ENCODE assay signal across 18 cellular contexts in the genomic region with DNA sequence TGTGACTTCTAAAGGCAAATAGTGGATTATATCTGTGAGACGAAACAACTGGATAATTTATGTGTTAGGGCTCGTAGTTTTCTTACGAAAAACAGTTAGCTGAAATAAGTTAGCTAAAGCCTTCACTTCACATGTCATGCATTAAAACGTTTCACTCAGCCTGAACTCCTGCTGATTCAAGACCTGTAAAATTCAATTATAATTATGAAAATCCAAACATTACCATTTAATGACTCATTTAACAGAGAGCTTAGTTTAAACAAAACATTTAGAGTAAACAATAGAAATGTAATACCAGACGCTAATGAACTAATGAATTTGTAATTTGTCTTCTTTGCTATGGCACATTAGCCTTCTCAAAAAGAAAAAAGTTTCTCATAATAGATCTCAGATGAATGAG.
DNase-seq lines count a peak whose midpoint lies in the region; ATAC-seq, FAIRE-seq and TF ChIP-seq lines count a peak whose summit lies in the region.
"Had no signal": no experiment of that assay in that cellular context is flagged by ENCODE, and none has a peak within 500 bp of the region (broad histone marks: within the 10 kb centered on the region; RNA-seq: fewer than 3 reads in every experiment).

No MANE protein-coding gene starts in this region.

- POLR2A ChIA-PET in HEK293 (lab: Yijun Ruan, JAX), result no interaction called here

- no peak for TF ChIP-seq CTCF in HEK293 (tag by site-specific recombination; IDR thresholded peaks at IDR 0.05)

- H3K4me3 ChIP-seq in HEK293 (ENCODE audit: low read depth, low read length), result no peak overlapping the region
- H3K4me3 ChIP-seq: HAP-1 had no signal

- no peak overlapping the region for H3K27ac ChIP-seq in HEK293 (ENCODE audit: extremely low read depth, low read depth, low read length)

- CTCF ChIA-PET in HEK293 (lab: Yijun Ruan, JAX), result interaction anchor here (1.5 kb wide), 1 partner anchor 218 kb away, joined by 4 read pairs; no protein-coding TSS in a partner anchor

- peak; percentile 74 for FAIRE-seq in islet of Langerhans (lab: Jason Lieb, UNC)
- FAIRE-seq: A204.1, GM12891, GM18507 had no signal

- no peak for ATAC-seq in HG02852 (IDR thresholded peaks at IDR 0.05; ENCODE audit: unreplicated experiment)

- DNase-seq in NCI-H69 (lab: John Stamatoyannopoulos, UW) (peak; percentile 67), AML-193 (lab: John Stamatoyannopoulos, UW) (no peak), foreskin melanocyte (no peak)
- DNase-seq: C1 segment of cervical spinal cord; Calu3; CD4-positive, alpha-beta memory T cell; COR-L47; DMS53; DMS79 treated with DMSO at 0.1 percent for 48 hours; GF-D8; GOT3 had no signal

- H3K9me3 ChIP-seq in HEK293 (ENCODE audit: control insufficient read depth, insufficient read depth, low read depth, low read length), result no peaks in the 10 kb centered on the region
- H3K9me3 ChIP-seq: HAP-1 had no signal

- H3K36me3 ChIP-seq in HEK293 (ENCODE audit: control insufficient read depth in 2 of 2, insufficient read depth in 1 of 2, low read length in 2 of 2), result no peaks in the 10 kb centered on the region
- H3K36me3 ChIP-seq: HAP-1 had no signal

- no peaks in the 10 kb centered on the region for H3K4me1 ChIP-seq in HEK293 (ENCODE audit: control insufficient read depth, insufficient read depth, low read length)

TF ChIP-seq in HEK293, 187 proteins besides CTCF, POLR2A, EP300 and RAD21 (continues in another document):
- TF ChIP-seq, protein P1, sequence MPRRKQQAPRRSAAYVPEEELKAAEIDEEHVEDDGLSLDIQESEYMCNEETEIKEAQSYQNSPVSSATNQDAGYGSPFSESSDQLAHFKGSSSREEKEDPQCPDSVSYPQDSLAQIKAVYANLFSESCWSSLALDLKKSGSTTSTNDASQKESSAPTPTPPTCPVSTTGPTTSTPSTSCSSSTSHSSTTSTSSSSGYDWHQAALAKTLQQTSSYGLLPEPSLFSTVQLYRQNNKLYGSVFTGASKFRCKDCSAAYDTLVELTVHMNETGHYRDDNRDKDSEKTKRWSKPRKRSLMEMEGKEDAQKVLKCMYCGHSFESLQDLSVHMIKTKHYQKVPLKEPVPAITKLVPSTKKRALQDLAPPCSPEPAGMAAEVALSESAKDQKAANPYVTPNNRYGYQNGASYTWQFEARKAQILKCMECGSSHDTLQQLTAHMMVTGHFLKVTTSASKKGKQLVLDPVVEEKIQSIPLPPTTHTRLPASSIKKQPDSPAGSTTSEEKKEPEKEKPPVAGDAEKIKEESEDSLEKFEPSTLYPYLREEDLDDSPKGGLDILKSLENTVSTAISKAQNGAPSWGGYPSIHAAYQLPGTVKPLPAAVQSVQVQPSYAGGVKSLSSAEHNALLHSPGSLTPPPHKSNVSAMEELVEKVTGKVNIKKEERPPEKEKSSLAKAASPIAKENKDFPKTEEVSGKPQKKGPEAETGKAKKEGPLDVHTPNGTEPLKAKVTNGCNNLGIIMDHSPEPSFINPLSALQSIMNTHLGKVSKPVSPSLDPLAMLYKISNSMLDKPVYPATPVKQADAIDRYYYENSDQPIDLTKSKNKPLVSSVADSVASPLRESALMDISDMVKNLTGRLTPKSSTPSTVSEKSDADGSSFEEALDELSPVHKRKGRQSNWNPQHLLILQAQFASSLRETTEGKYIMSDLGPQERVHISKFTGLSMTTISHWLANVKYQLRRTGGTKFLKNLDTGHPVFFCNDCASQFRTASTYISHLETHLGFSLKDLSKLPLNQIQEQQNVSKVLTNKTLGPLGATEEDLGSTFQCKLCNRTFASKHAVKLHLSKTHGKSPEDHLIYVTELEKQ (tag by site-specific recombination; IDR thresholded peaks at IDR 0.05; ENCODE audit: borderline replicate concordance), result no peak
- TF ChIP-seq FEZF1 (tag by site-specific recombination; IDR thresholded peaks at IDR 0.05) (0 out of 2 replicates have a peak, but pooled peaks have one; percentile 27), ZNF416 (tag by site-specific recombination; IDR thresholded peaks at IDR 0.05) (no peak), ZNF214 (tag by site-specific recombination; IDR thresholded peaks at IDR 0.05; ENCODE audit: borderline replicate concordance) (no peak), ZIC2 (tag by site-specific recombination; IDR thresholded peaks at IDR 0.05) (no peak), GLI2 (tag by site-specific recombination; IDR thresholded peaks at IDR 0.05; ENCODE audit: borderline replicate concordance, low read depth) (0 out of 2 replicates have a peak, but pooled peaks have one; percentile 22), ZNF239 (tag by site-specific recombination; IDR thresholded peaks at IDR 0.05) (no peak), ZNF169 (tag by site-specific recombination; IDR thresholded peaks at IDR 0.05) (no peak), ZNF184 (tag by site-specific recombination; IDR thresholded peaks at IDR 0.05) (no peak), ZBTB17 (tag by site-specific recombination; IDR thresholded peaks at IDR 0.05) (no peak), ZNF629 (tag by site-specific recombination; IDR thresholded peaks at IDR 0.05) (0 out of 2 replicates have a peak, but pooled peaks have one; percentile 29), ZNF155 (tag by site-specific recombination; IDR thresholded peaks at IDR 0.05) (no peak), ZNF529 (tag by site-specific recombination; IDR thresholded peaks at IDR 0.05; ENCODE audit: insufficient replicate concordance) (no peak), ZNF423 (tag by site-specific recombination; IDR thresholded peaks at IDR 0.05) (no peak), ZNF404 (tag by site-specific recombination; IDR thresholded peaks at IDR 0.05) (no peak), ZNF837 (tag by site-specific recombination; IDR thresholded peaks at IDR 0.05) (no peak), ZNF24 (tag by site-specific recombination; IDR thresholded peaks at IDR 0.05) (no peak)
- TF ChIP-seq, protein P2, sequence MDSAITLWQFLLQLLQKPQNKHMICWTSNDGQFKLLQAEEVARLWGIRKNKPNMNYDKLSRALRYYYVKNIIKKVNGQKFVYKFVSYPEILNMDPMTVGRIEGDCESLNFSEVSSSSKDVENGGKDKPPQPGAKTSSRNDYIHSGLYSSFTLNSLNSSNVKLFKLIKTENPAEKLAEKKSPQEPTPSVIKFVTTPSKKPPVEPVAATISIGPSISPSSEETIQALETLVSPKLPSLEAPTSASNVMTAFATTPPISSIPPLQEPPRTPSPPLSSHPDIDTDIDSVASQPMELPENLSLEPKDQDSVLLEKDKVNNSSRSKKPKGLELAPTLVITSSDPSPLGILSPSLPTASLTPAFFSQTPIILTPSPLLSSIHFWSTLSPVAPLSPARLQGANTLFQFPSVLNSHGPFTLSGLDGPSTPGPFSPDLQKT (IDR thresholded peaks at IDR 0.05; ENCODE audit: borderline replicate concordance, low read depth, low read length), result no peak
- TF ChIP-seq, protein P3, sequence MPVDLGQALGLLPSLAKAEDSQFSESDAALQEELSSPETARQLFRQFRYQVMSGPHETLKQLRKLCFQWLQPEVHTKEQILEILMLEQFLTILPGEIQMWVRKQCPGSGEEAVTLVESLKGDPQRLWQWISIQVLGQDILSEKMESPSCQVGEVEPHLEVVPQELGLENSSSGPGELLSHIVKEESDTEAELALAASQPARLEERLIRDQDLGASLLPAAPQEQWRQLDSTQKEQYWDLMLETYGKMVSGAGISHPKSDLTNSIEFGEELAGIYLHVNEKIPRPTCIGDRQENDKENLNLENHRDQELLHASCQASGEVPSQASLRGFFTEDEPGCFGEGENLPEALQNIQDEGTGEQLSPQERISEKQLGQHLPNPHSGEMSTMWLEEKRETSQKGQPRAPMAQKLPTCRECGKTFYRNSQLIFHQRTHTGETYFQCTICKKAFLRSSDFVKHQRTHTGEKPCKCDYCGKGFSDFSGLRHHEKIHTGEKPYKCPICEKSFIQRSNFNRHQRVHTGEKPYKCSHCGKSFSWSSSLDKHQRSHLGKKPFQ (tag by site-specific recombination; IDR thresholded peaks at IDR 0.05), result no peak
- TF ChIP-seq, protein P4, sequence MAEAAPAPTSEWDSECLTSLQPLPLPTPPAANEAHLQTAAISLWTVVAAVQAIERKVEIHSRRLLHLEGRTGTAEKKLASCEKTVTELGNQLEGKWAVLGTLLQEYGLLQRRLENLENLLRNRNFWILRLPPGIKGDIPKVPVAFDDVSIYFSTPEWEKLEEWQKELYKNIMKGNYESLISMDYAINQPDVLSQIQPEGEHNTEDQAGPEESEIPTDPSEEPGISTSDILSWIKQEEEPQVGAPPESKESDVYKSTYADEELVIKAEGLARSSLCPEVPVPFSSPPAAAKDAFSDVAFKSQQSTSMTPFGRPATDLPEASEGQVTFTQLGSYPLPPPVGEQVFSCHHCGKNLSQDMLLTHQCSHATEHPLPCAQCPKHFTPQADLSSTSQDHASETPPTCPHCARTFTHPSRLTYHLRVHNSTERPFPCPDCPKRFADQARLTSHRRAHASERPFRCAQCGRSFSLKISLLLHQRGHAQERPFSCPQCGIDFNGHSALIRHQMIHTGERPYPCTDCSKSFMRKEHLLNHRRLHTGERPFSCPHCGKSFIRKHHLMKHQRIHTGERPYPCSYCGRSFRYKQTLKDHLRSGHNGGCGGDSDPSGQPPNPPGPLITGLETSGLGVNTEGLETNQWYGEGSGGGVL (tag by site-specific recombination; IDR thresholded peaks at IDR 0.05), result no peak
- TF ChIP-seq, protein P5, sequence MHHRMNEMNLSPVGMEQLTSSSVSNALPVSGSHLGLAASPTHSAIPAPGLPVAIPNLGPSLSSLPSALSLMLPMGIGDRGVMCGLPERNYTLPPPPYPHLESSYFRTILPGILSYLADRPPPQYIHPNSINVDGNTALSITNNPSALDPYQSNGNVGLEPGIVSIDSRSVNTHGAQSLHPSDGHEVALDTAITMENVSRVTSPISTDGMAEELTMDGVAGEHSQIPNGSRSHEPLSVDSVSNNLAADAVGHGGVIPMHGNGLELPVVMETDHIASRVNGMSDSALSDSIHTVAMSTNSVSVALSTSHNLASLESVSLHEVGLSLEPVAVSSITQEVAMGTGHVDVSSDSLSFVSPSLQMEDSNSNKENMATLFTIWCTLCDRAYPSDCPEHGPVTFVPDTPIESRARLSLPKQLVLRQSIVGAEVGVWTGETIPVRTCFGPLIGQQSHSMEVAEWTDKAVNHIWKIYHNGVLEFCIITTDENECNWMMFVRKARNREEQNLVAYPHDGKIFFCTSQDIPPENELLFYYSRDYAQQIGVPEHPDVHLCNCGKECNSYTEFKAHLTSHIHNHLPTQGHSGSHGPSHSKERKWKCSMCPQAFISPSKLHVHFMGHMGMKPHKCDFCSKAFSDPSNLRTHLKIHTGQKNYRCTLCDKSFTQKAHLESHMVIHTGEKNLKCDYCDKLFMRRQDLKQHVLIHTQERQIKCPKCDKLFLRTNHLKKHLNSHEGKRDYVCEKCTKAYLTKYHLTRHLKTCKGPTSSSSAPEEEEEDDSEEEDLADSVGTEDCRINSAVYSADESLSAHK (tag by site-specific recombination; IDR thresholded peaks at IDR 0.05), result no peak
